ENCODE assay signal across 8 cellular contexts in genomic region chr17:42311240-42312034, GRCh38. TPM values are rescaled to one million over a fixed set of nuclear protein-coding genes. Genes with fewer than 3 reads are reported as not detected.
DNase-seq lines count a peak whose midpoint lies in the region; ATAC-seq lines count a peak whose summit lies in the region.

No MANE protein-coding gene starts in this region.

- intact Hi-C loops in left colon (cut with DNase I, micrococcal nuclease): loop anchor here (10.0 kb wide), 2 partner anchors 93 to 213 kb away; no protein-coding TSS in a partner anchor

- H3K27ac Mint-ChIP-seq in stimulated activated naive B cell treated with anti-CD40 and anti-IgM and Interleukin-4, amounts not matched to agents 10 μg/mL and 1 μg/mL and 100 μg/mL, for 72 hours: peak overlapping the region; percentile 92

- no peaks in the 10 kb centered on the region for H3K27me3 Mint-ChIP-seq in stimulated activated naive B cell treated with anti-CD40 and anti-IgM and Interleukin-4, amounts not matched to agents 10 μg/mL and 1 μg/mL and 100 μg/mL, for 72 hours

- peaks cover 61 to 90% of the 10 kb centered on the region in 2 donors for H3K4me1 Mint-ChIP-seq in stimulated activated naive B cell treated with anti-CD40 and anti-IgM and Interleukin-4, amounts not matched to agents 10 μg/mL and 1 μg/mL and 100 μg/mL, for 72 hours

- H3K36me3 Mint-ChIP-seq in stimulated activated naive B cell treated with anti-CD40 and anti-IgM and Interleukin-4, amounts not matched to agents 10 μg/mL and 1 μg/mL and 100 μg/mL, for 72 hours: peaks cover 50 to 68% of the 10 kb centered on the region in 2 donors

- H3K4me3 Mint-ChIP-seq in stimulated activated naive B cell treated with anti-CD40 and anti-IgM and Interleukin-4, amounts not matched to agents 10 μg/mL and 1 μg/mL and 100 μg/mL, for 72 hours: peak overlapping the region; percentile 57 to 68

- no peaks in the 10 kb centered on the region for H3K9me3 Mint-ChIP-seq in stimulated activated naive B cell treated with anti-CD40 and anti-IgM and Interleukin-4, amounts not matched to agents 10 μg/mL and 1 μg/mL and 100 μg/mL, for 72 hours

- ATAC-seq in left colon (peak; percentile 40), HG03520 (IDR thresholded peaks at IDR 0.05; ENCODE audit: unreplicated experiment) (no peak), HG02588 (IDR thresholded peaks at IDR 0.05; ENCODE audit: unreplicated experiment) (no peak), HG02571 (IDR thresholded peaks at IDR 0.05; ENCODE audit: unreplicated experiment) (no peak)
- no peak for ATAC-seq in stimulated activated naive B cell treated with anti-CD40 and anti-IgM and Interleukin-4, amounts not matched to agents 10 μg/mL and 1 μg/mL and 100 μg/mL, for 72 hours (replicated peaks)

- DNase-seq in GM04503 (ENCODE audit: low read depth) (peak; percentile 70), NCI-H526 (lab: John Stamatoyannopoulos, UW) (peak; percentile 8 to 56), cerebellar cortex (ENCODE audit: low spot score) (peak; percentile 53), left colon (peak; percentile 64 to 90)
- no peak for DNase-seq in stimulated activated naive B cell treated with anti-CD40 and anti-IgM and Interleukin-4, amounts not matched to agents 10 μg/mL and 1 μg/mL and 100 μg/mL, for 72 hours

RNA-seq across cellular contexts. Expression of gene STAT5A, which starts 23.1 kb away (rescaled TPM):
- total RNA-seq in left colon: 10 to 100 TPM; 19.8 to 28.1 TPM

RNA-seq across cellular contexts. Expression of gene STAT5B, which starts 35.2 kb away (rescaled TPM):
- 10 to 100 TPM; 34.2 to 39.2 TPM for total RNA-seq in left colon
